20 cellular contexts compared by ENCODE assay signal in the genomic region with DNA sequence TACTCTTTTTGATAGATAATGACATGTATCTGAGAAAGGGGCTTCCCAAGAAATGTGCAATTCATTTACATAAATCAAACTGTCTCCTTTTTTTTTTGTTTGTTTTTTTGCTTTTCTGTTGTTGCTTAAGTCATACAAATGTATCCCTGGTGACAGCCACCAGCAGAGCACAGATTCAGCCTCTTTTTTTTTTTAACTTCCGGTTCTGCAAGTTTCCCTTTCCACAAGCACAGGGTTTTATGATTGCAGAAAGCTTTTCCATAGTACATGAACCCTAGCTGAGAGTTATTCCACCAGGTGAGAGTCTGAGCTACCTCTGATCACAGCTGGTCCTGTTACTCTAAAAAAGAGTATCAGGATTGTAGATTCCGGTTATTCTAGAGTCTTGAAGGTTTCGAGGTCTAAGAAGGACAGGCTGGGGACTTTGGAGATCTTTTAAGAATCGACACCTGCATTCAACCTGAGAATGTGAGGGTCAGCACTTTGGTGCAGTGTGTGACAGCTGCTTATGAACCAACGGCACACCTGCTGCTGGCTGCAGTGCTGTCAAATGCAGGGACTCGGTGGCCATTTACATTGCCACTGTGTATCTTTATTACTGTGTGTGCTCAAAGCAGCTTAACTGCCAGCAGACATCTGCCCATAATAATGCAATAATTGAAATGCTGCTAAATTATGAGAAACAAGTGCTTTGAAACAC.
DNase-seq lines count a peak whose midpoint lies in the region; ATAC-seq and TF ChIP-seq lines count a peak whose summit lies in the region.
"Had no signal": no experiment of that assay in that cellular context is flagged by ENCODE, and none has a peak within 500 bp of the region (broad histone marks: within the 10 kb centered on the region; RNA-seq: fewer than 3 reads in every experiment).

No MANE protein-coding gene starts in this region.

- H3K27me3 Mint-ChIP-seq in Calu3 (ENCODE audit: unreplicated experiment), result peaks cover 23% of the 10 kb centered on the region
- H3K27me3 Mint-ChIP-seq: memory B cell, naive B cell had no signal

- no peak overlapping the region for H3K27ac Mint-ChIP-seq in Calu3 (ENCODE audit: unreplicated experiment)
- H3K27ac Mint-ChIP-seq: endodermal cell, memory B cell, naive B cell, WTC11 had no signal

- no peaks in the 10 kb centered on the region for H3K36me3 Mint-ChIP-seq in Calu3 (ENCODE audit: insufficient read depth, unreplicated experiment)
- H3K36me3 Mint-ChIP-seq: memory B cell, naive B cell, WTC11 had no signal

- DNase-seq in NCI-H1694 (lab: John Stamatoyannopoulos, UW), result peak; percentile 23
- DNase-seq in NCI-H1694 treated with DMSO at 0.1 percent for 48 hours (lab: John Stamatoyannopoulos, UW), result no peak
- peak; percentile 24 to 65 for DNase-seq in NCI-H187 (lab: John Stamatoyannopoulos, UW)
- peak; percentile 34 for DNase-seq in NCI-H774 (lab: John Stamatoyannopoulos, UW)
- DNase-seq in retina, result peak; percentile 5
- no peak for DNase-seq in Calu3
- DNase-seq: 8988T; activated CD4-positive, alpha-beta T cell treated with anti-CD3 and anti-CD28 coated beads, Interleukin-2, amount 50 U/mL, for 4 hours; activated gamma-delta T cell; BE2C; endodermal cell; kidney glomerular epithelial cell; naive B cell; NCI-H526 treated with DMSO at 0.1 percent for 48 hours; T-helper 2 cell had no signal

- no peak overlapping the region for H3K4me3 Mint-ChIP-seq in Calu3 (ENCODE audit: low read depth, unreplicated experiment)
- H3K4me3 Mint-ChIP-seq: endodermal cell, memory B cell, naive B cell, WTC11 had no signal

- H3K9me3 Mint-ChIP-seq in Calu3 (ENCODE audit: low read depth, unreplicated experiment), result no peaks in the 10 kb centered on the region
- H3K9me3 Mint-ChIP-seq: endodermal cell, memory B cell, WTC11 had no signal

- no TSS peak for BruUV-seq in Calu3 (replicated peaks; lab: Mats Ljungman, UMichigan)

- ATAC-seq in GM19397 (IDR thresholded peaks at IDR 0.05; ENCODE audit: unreplicated experiment) (no peak), GM21423 (IDR thresholded peaks at IDR 0.05; ENCODE audit: unreplicated experiment) (no peak)
- ATAC-seq: GM12878, WTC11 had no signal

- CTCF ChIA-PET in Calu3 (lab: Charles Lee), result no interaction called here

- intact Hi-C loops in Calu3 (cut with micrococcal nuclease; ENCODE audit: unreplicated experiment), result no loop called here

- no peak for TF ChIP-seq CTCF in Calu3 (IDR thresholded peaks at IDR 0.05; ENCODE audit: unreplicated experiment)

- H3K4me1 Mint-ChIP-seq in Calu3 (ENCODE audit: low read depth, unreplicated experiment), result no peaks in the 10 kb centered on the region
- H3K4me1 Mint-ChIP-seq: memory B cell, naive B cell had no signal

Comparison
In these comparisons a context has a peak if more than half of its experiments do, and no peak if none do; other contexts are left out.
1. DNase-seq: peak in NCI-H1694 (single experiment), NCI-H187 (2 of 2), NCI-H774 (single experiment) and retina (single experiment); none in NCI-H1694 treated with DMSO at 0.1 percent for 48 hours (single experiment) and Calu3 (single experiment).